ENCODE assay signal across 1 cellular context in the genomic region with DNA sequence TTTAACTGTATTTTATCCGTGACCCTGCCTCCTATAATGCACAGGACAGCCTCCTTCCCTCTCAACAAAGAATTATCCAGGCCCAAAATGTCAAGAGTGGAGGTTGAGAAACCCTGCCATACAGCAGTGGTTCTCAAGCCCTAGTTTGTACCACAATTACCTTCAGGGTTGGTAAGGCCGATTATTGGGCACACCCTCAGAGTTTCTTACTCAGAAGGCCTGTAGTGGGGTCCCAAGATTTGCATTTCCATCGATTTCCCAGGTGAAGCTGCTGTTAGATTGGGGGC.
TF ChIP-seq lines count a peak whose summit lies in the region.

No MANE protein-coding gene starts in this region.

TF ChIP-seq in HCT116, 20 proteins besides CTCF, POLR2A, EP300 and RAD21 (continued from another document):
- TF ChIP-seq, protein P1, sequence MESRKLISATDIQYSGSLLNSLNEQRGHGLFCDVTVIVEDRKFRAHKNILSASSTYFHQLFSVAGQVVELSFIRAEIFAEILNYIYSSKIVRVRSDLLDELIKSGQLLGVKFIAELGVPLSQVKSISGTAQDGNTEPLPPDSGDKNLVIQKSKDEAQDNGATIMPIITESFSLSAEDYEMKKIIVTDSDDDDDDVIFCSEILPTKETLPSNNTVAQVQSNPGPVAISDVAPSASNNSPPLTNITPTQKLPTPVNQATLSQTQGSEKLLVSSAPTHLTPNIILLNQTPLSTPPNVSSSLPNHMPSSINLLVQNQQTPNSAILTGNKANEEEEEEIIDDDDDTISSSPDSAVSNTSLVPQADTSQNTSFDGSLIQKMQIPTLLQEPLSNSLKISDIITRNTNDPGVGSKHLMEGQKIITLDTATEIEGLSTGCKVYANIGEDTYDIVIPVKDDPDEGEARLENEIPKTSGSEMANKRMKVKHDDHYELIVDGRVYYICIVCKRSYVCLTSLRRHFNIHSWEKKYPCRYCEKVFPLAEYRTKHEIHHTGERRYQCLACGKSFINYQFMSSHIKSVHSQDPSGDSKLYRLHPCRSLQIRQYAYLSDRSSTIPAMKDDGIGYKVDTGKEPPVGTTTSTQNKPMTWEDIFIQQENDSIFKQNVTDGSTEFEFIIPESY (IDR thresholded peaks at IDR 0.05; ENCODE audit: extremely low read depth, insufficient replicate concordance, low read length) = no peak
- TF ChIP-seq FOSL1 (IDR thresholded peaks at IDR 0.05; ENCODE audit: low read depth) (no peak), SRF (IDR thresholded peaks at IDR 0.05; ENCODE audit: low read depth) (no peak), ZNF274 (IDR thresholded peaks at IDR 0.05; ENCODE audit: low read depth, low read length) (no peak), SP1 (IDR thresholded peaks at IDR 0.05; ENCODE audit: low read depth) (no peak), YY1 (IDR thresholded peaks at IDR 0.05; ENCODE audit: extremely low read depth, insufficient replicate concordance, low read depth, low read length) (no peak), EZH2 (IDR thresholded peaks at IDR 0.05) (no peak)
- TF ChIP-seq, protein P2, sequence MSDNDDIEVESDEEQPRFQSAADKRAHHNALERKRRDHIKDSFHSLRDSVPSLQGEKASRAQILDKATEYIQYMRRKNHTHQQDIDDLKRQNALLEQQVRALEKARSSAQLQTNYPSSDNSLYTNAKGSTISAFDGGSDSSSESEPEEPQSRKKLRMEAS (IDR thresholded peaks at IDR 0.05) = no peak
